Comparison of ENCODE assay signal across 9 cellular contexts in genomic region chr12:127162902-127163301, GRCh38.
DNase-seq lines count a peak whose midpoint lies in the region; ATAC-seq and TF ChIP-seq lines count a peak whose summit lies in the region.
"Had no signal": no experiment of that assay in that cellular context is flagged by ENCODE, and none has a peak within 500 bp of the region (broad histone marks: within the 10 kb centered on the region; RNA-seq: fewer than 3 reads in every experiment).

No MANE protein-coding gene starts in this region.

- H3K27ac ChIP-seq in brain microvascular endothelial cell, result no peak overlapping the region
- H3K27ac ChIP-seq: BLaER1 had no signal

- in situ Hi-C loops in brain microvascular endothelial cell (cut with HindIII; ENCODE audit: low pct_ligation_motif_present, low sequenced_read_pairs), result no loop called here

- TF ChIP-seq CTCF in brain microvascular endothelial cell (IDR thresholded peaks at IDR 0.05; ENCODE audit: low read depth, low read length, missing control alignments), result no peak
- no peak for TF ChIP-seq CTCF in GM20000 (IDR thresholded peaks at IDR 0.05; ENCODE audit: extremely low read depth, missing control alignments)

- no peaks in the 10 kb centered on the region for H3K27me3 ChIP-seq in brain microvascular endothelial cell (replicated peaks)
- H3K27me3 ChIP-seq: BLaER1 had no signal

- H3K4me3 ChIP-seq in brain microvascular endothelial cell (ENCODE audit: low read depth, low read length), result no peak overlapping the region
- H3K4me3 ChIP-seq: BLaER1 had no signal

- DNase-seq in A172 (ENCODE audit: low spot score), result peak; percentile 73
- DNase-seq in OCI-M1 (lab: John Stamatoyannopoulos, UW), result peak; percentile 66
- DNase-seq in brain microvascular endothelial cell, result peak; percentile 76
- DNase-seq in stimulated activated CD4-positive, alpha-beta T cell treated with anti-CD3 and anti-CD28 coated beads, TNF-alpha, amount 100 ng/mL, for 4 hours (ENCODE audit: low read depth in 3 of 3), result peak in 2 of 3 experiments; percentile 6 to 22
- no peak for DNase-seq in GM20000 (ENCODE audit: low spot score)
- no peak for DNase-seq in NCI-H1694 (lab: John Stamatoyannopoulos, UW)

- ATAC-seq in GM21717 (IDR thresholded peaks at IDR 0.05; ENCODE audit: unreplicated experiment), result peak; percentile 93
- no peak for ATAC-seq in GM19351 (IDR thresholded peaks at IDR 0.05; ENCODE audit: unreplicated experiment)

- no peaks in the 10 kb centered on the region for H3K36me3 ChIP-seq in brain microvascular endothelial cell (replicated peaks)
- H3K36me3 ChIP-seq: BLaER1 had no signal

Comparison
In these comparisons a context has a peak if more than half of its experiments do, and no peak if none do; other contexts are left out.
1. DNase-seq: peak in A172 (single experiment), OCI-M1 (single experiment), brain microvascular endothelial cell (single experiment) and stimulated activated CD4-positive, alpha-beta T cell treated with anti-CD3 and anti-CD28 coated beads, TNF-alpha, amount 100 ng/mL, for 4 hours (2 of 3); none in GM20000 (single experiment) and NCI-H1694 (single experiment).